Comparison of ENCODE assay signal across 32 cellular contexts in the genomic region with DNA sequence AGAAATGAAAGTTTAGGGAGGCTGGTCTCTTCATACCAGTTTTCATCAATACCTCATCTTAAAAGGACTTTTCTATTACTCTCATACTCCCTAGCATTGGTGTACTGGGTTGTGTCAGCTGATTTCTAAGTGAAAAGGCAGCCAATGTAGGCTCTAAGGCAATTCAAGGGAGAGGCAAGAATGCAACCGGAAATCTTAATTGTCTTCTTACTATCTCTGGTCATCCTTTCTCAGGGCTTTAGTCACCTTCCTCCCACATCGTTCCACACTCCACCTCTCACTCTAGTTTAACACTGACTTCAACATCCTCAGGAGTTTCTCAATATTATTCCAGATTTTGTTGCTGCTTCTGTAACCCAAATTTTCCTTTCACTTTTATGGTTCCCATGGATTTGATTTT.
"Had no signal": no experiment of that assay in that cellular context is flagged by ENCODE, and none has a peak within 500 bp of the region (broad histone marks: within the 10 kb centered on the region; RNA-seq: fewer than 3 reads in every experiment).

No MANE protein-coding gene starts in this region.

- H3K27me3 ChIP-seq: breast epithelium, cardiac muscle cell, colonic mucosa, esophagus squamous epithelium, gastroesophageal sphincter had no signal

- ATAC-seq: activated CD8-positive, alpha-beta T cell treated with anti-CD3 and anti-CD28 coated beads for 36 hours; activated T-cell treated with anti-CD3 and anti-CD28 coated beads, Interleukin-2, amount 50 U/mL, for 4 hours; activated T-helper 17 cell treated with anti-CD3 and anti-CD28 coated beads, Interleukin-2, amount 50 U/mL, for 72 hours; gastroesophageal sphincter; T-helper 17 cell; WTC11 had no signal

- H3K27me3 Mint-ChIP-seq: brain had no signal

- H3K27ac ChIP-seq: breast epithelium, cardiac muscle cell, colonic mucosa, epithelial cell of prostate, esophagus squamous epithelium, gastroesophageal sphincter, VCaP had no signal

- H3K9me3 Mint-ChIP-seq: activated CD8-positive, alpha-beta T cell treated with anti-CD3 and anti-CD28 coated beads for 36 hours; activated T-cell treated with anti-CD3 and anti-CD28 coated beads, Interleukin-2, amount 50 U/mL, for 4 hours; activated T-helper 17 cell treated with anti-CD3 and anti-CD28 coated beads, Interleukin-2, amount 50 U/mL, for 72 hours; T-helper 2 cell treated with Interferon-gamma antibody and Interleukin-4, amounts not matched to agents 5 μg/mL and 100 μg/mL, for 36 hours had no signal

- H3K9me3 ChIP-seq: breast epithelium, colonic mucosa, esophagus squamous epithelium, gastroesophageal sphincter had no signal

- H3K4me1 Mint-ChIP-seq: activated T-helper 17 cell treated with anti-CD3 and anti-CD28 coated beads, Interleukin-2, amount 50 U/mL, for 72 hours; brain; T-helper 17 cell had no signal

- H3K36me3 Mint-ChIP-seq: activated naive CD8-positive, alpha-beta T cell; brain; WTC11 had no signal

- H3K4me3 ChIP-seq: breast epithelium, cardiac muscle cell, colonic mucosa, esophagus squamous epithelium, gastroesophageal sphincter had no signal

- H3K36me3 ChIP-seq: breast epithelium, cardiac muscle cell, colonic mucosa, esophagus squamous epithelium, gastroesophageal sphincter had no signal

- H3K27ac Mint-ChIP-seq: activated CD8-positive, alpha-beta T cell treated with anti-CD3 and anti-CD28 coated beads for 36 hours; activated naive CD8-positive, alpha-beta T cell; activated T-helper 17 cell treated with anti-CD3 and anti-CD28 coated beads, Interleukin-2, amount 50 U/mL, for 72 hours; brain; T-helper 17 cell; T-helper 2 cell treated with Interferon-gamma antibody and Interleukin-4, amounts not matched to agents 5 μg/mL and 100 μg/mL, for 36 hours; WTC11 had no signal

- H3K4me3 Mint-ChIP-seq: activated CD8-positive, alpha-beta T cell treated with anti-CD3 and anti-CD28 coated beads for 36 hours; activated naive CD8-positive, alpha-beta T cell; activated T-cell treated with anti-CD3 and anti-CD28 coated beads, Interleukin-2, amount 50 U/mL, for 4 hours; activated T-helper 17 cell treated with anti-CD3 and anti-CD28 coated beads, Interleukin-2, amount 50 U/mL, for 72 hours; brain; T-helper 17 cell; T-helper 2 cell treated with Interferon-gamma antibody and Interleukin-4, amounts not matched to agents 5 μg/mL and 100 μg/mL, for 36 hours; WTC11 had no signal

- DNase-seq: activated CD4-positive, alpha-beta T cell treated with anti-CD3 and anti-CD28 coated beads for 48 hours; activated CD4-positive, alpha-beta T cell treated with anti-CD3 and anti-CD28 coated beads, Interleukin-2, amount 50 U/mL, for 1 hour; activated CD4-positive, alpha-beta T cell treated with anti-CD3 and anti-CD28 coated beads, Interleukin-2, amount 50 U/mL, for 48 hours; activated CD8-positive, alpha-beta memory T cell treated with anti-CD3 and anti-CD28 coated beads for 24 hours; activated CD8-positive, alpha-beta T cell treated with anti-CD3 and anti-CD28 coated beads for 36 hours; activated effector memory CD4-positive, alpha-beta T cell treated with Interleukin-2 at 50 U/mL for 16 hours; activated gamma-delta T cell treated with Interleukin-2 at 50 U/mL for 16 hours; activated naive CD4-positive, alpha-beta T cell treated with anti-CD3 and anti-CD28 coated beads, Interleukin-2, amount 50 U/mL, for 16 hours; activated naive CD4-positive, alpha-beta T cell treated with Interleukin-2 at 50 U/mL for 16 hours; activated T-cell treated with anti-CD3 and anti-CD28 coated beads, Interleukin-2, amount 50 U/mL, for 4 hours; amygdala; aorta; central memory CD4-positive, alpha-beta T cell; cerebellar nuclear complex; colonic mucosa; effector CD8-positive, alpha-beta T cell; esophagus squamous epithelium; foreskin melanocyte; head of caudate nucleus; T-helper 1 cell; T-helper 17 cell; T1000 had no signal

- H3K4me1 ChIP-seq: breast epithelium, colonic mucosa, esophagus squamous epithelium, gastroesophageal sphincter had no signal
